ENCODE assay signal across 1 cellular context in genomic region chrX:41664307-41665299, GRCh38.
A peak's percentile ranks its signal among the peaks of the same experiment; 100 is the strongest.
TF ChIP-seq lines count a peak whose summit lies in the region.

No MANE protein-coding gene starts in this region.

TF ChIP-seq in GM12878, 131 proteins besides CTCF, POLR2A, EP300 and RAD21 (continued from another document and continues in another):
- TF ChIP-seq ZZZ3 (IDR thresholded peaks at IDR 0.05; ENCODE audit: control insufficient read depth, insufficient read length, low read depth) (no peak), IKZF2 (IDR thresholded peaks at IDR 0.05) (peak; percentile 34 to 73; a peak in 3 of 4 replicates), IKZF1 (conservative IDR thresholded peaks at IDR 0.05) (peak; percentile 69), BHLHE40 (IDR thresholded peaks at IDR 0.05; ENCODE audit: borderline replicate concordance in 1 of 2, low read depth in 2 of 2, low read length in 1 of 2) (peak; percentile 5 to 10; a peak in 1 of 4 replicates), ZSCAN29 (IDR thresholded peaks at IDR 0.05) (no peak), TCF3 (IDR thresholded peaks at IDR 0.05; ENCODE audit: borderline replicate concordance, insufficient read depth, low read depth, low read length) (no peak), HDAC6 (IDR thresholded peaks at IDR 0.05; ENCODE audit: unreplicated experiment) (no peak), EED (IDR thresholded peaks at IDR 0.05; ENCODE audit: low read depth) (0 out of 2 replicates have a peak, but pooled peaks have one; percentile 47), FOXK2 (IDR thresholded peaks at IDR 0.05) (no peak), POLR2AphosphoS2 (IDR thresholded peaks at IDR 0.05; ENCODE audit: low read depth, low read length) (no peak), TCF7 (IDR thresholded peaks at IDR 0.05; ENCODE audit: borderline replicate concordance) (no peak), WRNIP1 (IDR thresholded peaks at IDR 0.05; ENCODE audit: borderline replicate concordance, low read depth, low read length) (no peak), TBL1XR1 (IDR thresholded peaks at IDR 0.05; ENCODE audit: low read depth, low read length) (no peak), POLR2AphosphoS5 (IDR thresholded peaks at IDR 0.05; ENCODE audit: low read length) (no peak), NFIC (IDR thresholded peaks at IDR 0.05; ENCODE audit: low read depth, low read length) (peak; percentile 83), HDGF (IDR thresholded peaks at IDR 0.05) (no peak), E2F4 (IDR thresholded peaks at IDR 0.05; ENCODE audit: low read depth, low read length) (no peak), CBX5 (IDR thresholded peaks at IDR 0.05; ENCODE audit: low read depth) (no peak), NR2C2 (IDR thresholded peaks at IDR 0.05; ENCODE audit: borderline replicate concordance, control insufficient read depth, insufficient read length, low read depth) (no peak), NR2C1 (IDR thresholded peaks at IDR 0.05) (no peak), TCF12 (IDR thresholded peaks at IDR 0.05; ENCODE audit: low read depth, low read length) (no peak), HDAC2 (IDR thresholded peaks at IDR 0.05) (no peak), SKIL (IDR thresholded peaks at IDR 0.05; ENCODE audit: low read depth, poor library complexity, severe bottlenecking) (peak; percentile 79), NBN (IDR thresholded peaks at IDR 0.05) (no peak), BACH1 (IDR thresholded peaks at IDR 0.05; ENCODE audit: borderline replicate concordance) (no peak), TAF1 (IDR thresholded peaks at IDR 0.05; ENCODE audit: borderline replicate concordance, low read depth, low read length) (no peak), IRF4 (IDR thresholded peaks at IDR 0.05; ENCODE audit: low read depth, low read length) (peak; percentile 76; the same call in 1 of the 2 replicates), KAT2A (conservative IDR thresholded peaks at IDR 0.05; ENCODE audit: control insufficient read depth, low read depth, low read length) (no peak), RCOR1 (conservative IDR thresholded peaks at IDR 0.05; ENCODE audit: low read depth, low read length) (no peak), SMAD5 (IDR thresholded peaks at IDR 0.05; ENCODE audit: low read depth) (no peak), RUNX3 (IDR thresholded peaks at IDR 0.05; ENCODE audit: low read length) (peak; percentile 91), MYC (IDR thresholded peaks at IDR 0.05; ENCODE audit: insufficient read depth, insufficient read length, insufficient replicate concordance, low read length, severe bottlenecking) (no peak), JUND (IDR thresholded peaks at IDR 0.05; ENCODE audit: low read depth, low read length) (0 out of 2 replicates have a peak, but pooled peaks have one; percentile 15), NRF1 (conservative IDR thresholded peaks at IDR 0.05; ENCODE audit: low read depth, low read length) (no peak), MTA3 (IDR thresholded peaks at IDR 0.05; ENCODE audit: borderline replicate concordance, low read length) (no peak), SMAD1 (IDR thresholded peaks at IDR 0.05; ENCODE audit: low read depth, partially characterized antibody) (no peak), E2F8 (IDR thresholded peaks at IDR 0.05; ENCODE audit: low read depth, partially characterized antibody) (no peak), RELB (IDR thresholded peaks at IDR 0.05; ENCODE audit: low read depth) (peak; percentile 59), SP1 (IDR thresholded peaks at IDR 0.05; ENCODE audit: low read depth, low read length) (no peak), MTA2 (IDR thresholded peaks at IDR 0.05; ENCODE audit: low read depth) (peak; percentile 68), ATF7 (IDR thresholded peaks at IDR 0.05; ENCODE audit: low read depth) (peak; percentile 48), KLF5 (IDR thresholded peaks at IDR 0.05; ENCODE audit: partially characterized antibody) (no peak)
- TF ChIP-seq, protein P1, sequence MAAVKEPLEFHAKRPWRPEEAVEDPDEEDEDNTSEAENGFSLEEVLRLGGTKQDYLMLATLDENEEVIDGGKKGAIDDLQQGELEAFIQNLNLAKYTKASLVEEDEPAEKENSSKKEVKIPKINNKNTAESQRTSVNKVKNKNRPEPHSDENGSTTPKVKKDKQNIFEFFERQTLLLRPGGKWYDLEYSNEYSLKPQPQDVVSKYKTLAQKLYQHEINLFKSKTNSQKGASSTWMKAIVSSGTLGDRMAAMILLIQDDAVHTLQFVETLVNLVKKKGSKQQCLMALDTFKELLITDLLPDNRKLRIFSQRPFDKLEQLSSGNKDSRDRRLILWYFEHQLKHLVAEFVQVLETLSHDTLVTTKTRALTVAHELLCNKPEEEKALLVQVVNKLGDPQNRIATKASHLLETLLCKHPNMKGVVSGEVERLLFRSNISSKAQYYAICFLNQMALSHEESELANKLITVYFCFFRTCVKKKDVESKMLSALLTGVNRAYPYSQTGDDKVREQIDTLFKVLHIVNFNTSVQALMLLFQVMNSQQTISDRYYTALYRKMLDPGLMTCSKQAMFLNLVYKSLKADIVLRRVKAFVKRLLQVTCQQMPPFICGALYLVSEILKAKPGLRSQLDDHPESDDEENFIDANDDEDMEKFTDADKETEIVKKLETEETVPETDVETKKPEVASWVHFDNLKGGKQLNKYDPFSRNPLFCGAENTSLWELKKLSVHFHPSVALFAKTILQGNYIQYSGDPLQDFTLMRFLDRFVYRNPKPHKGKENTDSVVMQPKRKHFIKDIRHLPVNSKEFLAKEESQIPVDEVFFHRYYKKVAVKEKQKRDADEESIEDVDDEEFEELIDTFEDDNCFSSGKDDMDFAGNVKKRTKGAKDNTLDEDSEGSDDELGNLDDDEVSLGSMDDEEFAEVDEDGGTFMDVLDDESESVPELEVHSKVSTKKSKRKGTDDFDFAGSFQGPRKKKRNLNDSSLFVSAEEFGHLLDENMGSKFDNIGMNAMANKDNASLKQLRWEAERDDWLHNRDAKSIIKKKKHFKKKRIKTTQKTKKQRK (IDR thresholded peaks at IDR 0.05; ENCODE audit: low read depth, low read length) = no peak
- TF ChIP-seq, protein P2, sequence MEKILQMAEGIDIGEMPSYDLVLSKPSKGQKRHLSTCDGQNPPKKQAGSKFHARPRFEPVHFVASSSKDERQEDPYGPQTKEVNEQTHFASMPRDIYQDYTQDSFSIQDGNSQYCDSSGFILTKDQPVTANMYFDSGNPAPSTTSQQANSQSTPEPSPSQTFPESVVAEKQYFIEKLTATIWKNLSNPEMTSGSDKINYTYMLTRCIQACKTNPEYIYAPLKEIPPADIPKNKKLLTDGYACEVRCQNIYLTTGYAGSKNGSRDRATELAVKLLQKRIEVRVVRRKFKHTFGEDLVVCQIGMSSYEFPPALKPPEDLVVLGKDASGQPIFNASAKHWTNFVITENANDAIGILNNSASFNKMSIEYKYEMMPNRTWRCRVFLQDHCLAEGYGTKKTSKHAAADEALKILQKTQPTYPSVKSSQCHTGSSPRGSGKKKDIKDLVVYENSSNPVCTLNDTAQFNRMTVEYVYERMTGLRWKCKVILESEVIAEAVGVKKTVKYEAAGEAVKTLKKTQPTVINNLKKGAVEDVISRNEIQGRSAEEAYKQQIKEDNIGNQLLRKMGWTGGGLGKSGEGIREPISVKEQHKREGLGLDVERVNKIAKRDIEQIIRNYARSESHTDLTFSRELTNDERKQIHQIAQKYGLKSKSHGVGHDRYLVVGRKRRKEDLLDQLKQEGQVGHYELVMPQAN (conservative IDR thresholded peaks at IDR 0.05) = no peak
- TF ChIP-seq, protein P3, sequence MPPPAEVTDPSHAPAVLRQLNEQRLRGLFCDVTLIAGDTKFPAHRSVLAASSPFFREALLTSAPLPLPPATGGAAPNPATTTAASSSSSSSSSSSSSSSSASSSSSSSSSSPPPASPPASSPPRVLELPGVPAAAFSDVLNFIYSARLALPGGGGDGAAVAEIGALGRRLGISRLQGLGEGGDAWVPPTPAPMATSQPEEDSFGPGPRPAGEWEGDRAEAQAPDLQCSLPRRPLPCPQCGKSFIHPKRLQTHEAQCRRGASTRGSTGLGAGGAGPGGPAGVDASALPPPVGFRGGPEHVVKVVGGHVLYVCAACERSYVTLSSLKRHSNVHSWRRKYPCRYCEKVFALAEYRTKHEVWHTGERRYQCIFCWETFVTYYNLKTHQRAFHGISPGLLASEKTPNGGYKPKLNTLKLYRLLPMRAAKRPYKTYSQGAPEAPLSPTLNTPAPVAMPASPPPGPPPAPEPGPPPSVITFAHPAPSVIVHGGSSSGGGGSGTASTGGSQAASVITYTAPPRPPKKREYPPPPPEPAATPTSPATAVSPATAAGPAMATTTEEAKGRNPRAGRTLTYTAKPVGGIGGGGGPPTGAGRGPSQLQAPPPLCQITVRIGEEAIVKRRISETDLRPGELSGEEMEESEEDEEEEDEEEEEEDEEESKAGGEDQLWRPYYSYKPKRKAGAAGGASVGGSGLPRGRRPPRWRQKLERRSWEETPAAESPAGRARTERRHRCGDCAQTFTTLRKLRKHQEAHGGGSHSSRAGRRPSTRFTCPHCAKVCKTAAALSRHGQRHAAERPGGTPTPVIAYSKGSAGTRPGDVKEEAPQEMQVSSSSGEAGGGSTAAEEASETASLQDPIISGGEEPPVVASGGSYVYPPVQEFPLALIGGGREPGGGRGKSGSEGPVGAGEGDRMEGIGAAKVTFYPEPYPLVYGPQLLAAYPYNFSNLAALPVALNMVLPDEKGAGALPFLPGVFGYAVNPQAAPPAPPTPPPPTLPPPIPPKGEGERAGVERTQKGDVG (CRISPR knock-in tag; IDR thresholded peaks at IDR 0.05) = no peak
- TF ChIP-seq, protein P4, sequence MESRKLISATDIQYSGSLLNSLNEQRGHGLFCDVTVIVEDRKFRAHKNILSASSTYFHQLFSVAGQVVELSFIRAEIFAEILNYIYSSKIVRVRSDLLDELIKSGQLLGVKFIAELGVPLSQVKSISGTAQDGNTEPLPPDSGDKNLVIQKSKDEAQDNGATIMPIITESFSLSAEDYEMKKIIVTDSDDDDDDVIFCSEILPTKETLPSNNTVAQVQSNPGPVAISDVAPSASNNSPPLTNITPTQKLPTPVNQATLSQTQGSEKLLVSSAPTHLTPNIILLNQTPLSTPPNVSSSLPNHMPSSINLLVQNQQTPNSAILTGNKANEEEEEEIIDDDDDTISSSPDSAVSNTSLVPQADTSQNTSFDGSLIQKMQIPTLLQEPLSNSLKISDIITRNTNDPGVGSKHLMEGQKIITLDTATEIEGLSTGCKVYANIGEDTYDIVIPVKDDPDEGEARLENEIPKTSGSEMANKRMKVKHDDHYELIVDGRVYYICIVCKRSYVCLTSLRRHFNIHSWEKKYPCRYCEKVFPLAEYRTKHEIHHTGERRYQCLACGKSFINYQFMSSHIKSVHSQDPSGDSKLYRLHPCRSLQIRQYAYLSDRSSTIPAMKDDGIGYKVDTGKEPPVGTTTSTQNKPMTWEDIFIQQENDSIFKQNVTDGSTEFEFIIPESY (IDR thresholded peaks at IDR 0.05) = no peak
